Comparison of ENCODE assay signal across 25 cellular contexts in the genomic region with DNA sequence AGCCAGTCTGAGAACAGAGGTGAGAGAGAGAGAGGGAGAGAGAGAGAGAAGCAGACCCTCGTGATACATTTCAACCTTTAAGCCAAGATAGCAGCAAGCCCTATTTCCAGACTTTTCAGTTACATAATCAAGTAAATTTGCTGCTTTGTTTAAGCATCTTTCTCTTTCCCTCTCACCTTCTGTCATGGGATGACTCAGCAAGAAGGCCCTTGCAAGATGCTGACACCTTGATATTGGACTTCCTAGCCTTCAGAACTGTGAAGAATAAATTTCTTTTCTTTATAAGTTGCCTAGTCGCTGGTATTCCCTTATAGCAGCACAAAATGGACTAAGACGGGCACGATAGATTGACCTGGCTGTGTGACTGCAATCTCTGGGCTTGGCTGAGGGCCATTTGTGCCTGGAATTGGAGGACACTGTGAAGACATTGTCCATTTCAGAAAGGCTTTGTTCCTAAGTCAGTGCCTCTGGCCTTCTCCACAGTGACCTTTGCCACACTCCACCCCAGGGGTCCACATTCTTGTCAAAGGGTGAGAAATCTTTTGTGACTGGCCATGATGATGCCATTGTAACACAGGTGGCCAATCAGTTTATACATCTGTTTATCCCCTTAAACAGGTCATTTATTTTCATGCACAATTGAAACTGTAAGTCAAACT. TPM values are rescaled to one million over a fixed set of nuclear protein-coding genes. Genes with fewer than 3 reads are reported as not detected.
DNase-seq lines count a peak whose midpoint lies in the region; ATAC-seq and TF ChIP-seq lines count a peak whose summit lies in the region.
"Had no signal": no experiment of that assay in that cellular context is flagged by ENCODE, and none has a peak within 500 bp of the region (broad histone marks: within the 10 kb centered on the region; RNA-seq: fewer than 3 reads in every experiment).

No MANE protein-coding gene starts in this region.

- no peak for TF ChIP-seq CTCF in Loucy (conservative IDR thresholded peaks at IDR 0.05; ENCODE audit: low read length)
- TF ChIP-seq CTCF in SU-DHL-6 (IDR thresholded peaks at IDR 0.05; ENCODE audit: insufficient read depth, low read length, poor library complexity, severe bottlenecking): no peak
- TF ChIP-seq CTCF in lung (IDR thresholded peaks at IDR 0.05; ENCODE audit: control extremely low read depth, extremely low read depth): no peak
- TF ChIP-seq CTCF in type B pancreatic cell (conservative IDR thresholded peaks at IDR 0.05): no peak

- H3K4me1 ChIP-seq in Loucy (ENCODE audit: insufficient read depth, low read length, poor library complexity, severe bottlenecking) (no peaks in the 10 kb centered on the region), lung (ENCODE audit: control insufficient read depth in 2 of 2, insufficient read depth in 2 of 2, low read length in 2 of 2) (no peaks in the 10 kb centered on the region)
- H3K4me1 ChIP-seq: body of pancreas, left lung, pancreas, uterus had no signal

- H3K9me3 ChIP-seq in Loucy (ENCODE audit: insufficient read depth, low read depth, low read length) (no peaks in the 10 kb centered on the region), SU-DHL-6 (ENCODE audit: insufficient read depth, low read length) (no peaks in the 10 kb centered on the region), lung (ENCODE audit: control insufficient read depth in 2 of 2, insufficient read depth in 1 of 2, low read length in 1 of 2) (no peaks in the 10 kb centered on the region)
- H3K9me3 ChIP-seq: body of pancreas, gastrocnemius medialis, left lung, pancreas, uterus had no signal

- peaks cover 4% of the 10 kb centered on the region for H3K27me3 Mint-ChIP-seq in type B pancreatic cell

- no peaks in the 10 kb centered on the region for H3K36me3 Mint-ChIP-seq in type B pancreatic cell
- H3K36me3 Mint-ChIP-seq: mesothelial cell of epicardium; naive thymus-derived CD8-positive, alpha-beta T cell had no signal

- no peak overlapping the region for H3K4me3 ChIP-seq in Loucy (ENCODE audit: low read length, poor library complexity, severe bottlenecking)
- H3K4me3 ChIP-seq in SU-DHL-6 (ENCODE audit: insufficient read depth, low read length, poor library complexity, severe bottlenecking): no peak overlapping the region
- H3K4me3 ChIP-seq in lung: no peak overlapping the region
- H3K4me3 ChIP-seq: body of pancreas, gastrocnemius medialis, GM23248, left lung, pancreas, uterus had no signal

- no peak overlapping the region for H3K27ac Mint-ChIP-seq in type B pancreatic cell
- H3K27ac Mint-ChIP-seq: activated CD4-positive, alpha-beta memory T cell treated with anti-CD3 and anti-CD28 coated beads, Interleukin-2, amount 10 ng/mL, durations not matched to agents 7 days and 5 days; mesothelial cell of epicardium; T-cell had no signal

- H3K4me3 Mint-ChIP-seq in type B pancreatic cell: no peak overlapping the region
- H3K4me3 Mint-ChIP-seq: activated CD4-positive, alpha-beta memory T cell treated with anti-CD3 and anti-CD28 coated beads, Interleukin-2, amount 10 ng/mL, durations not matched to agents 7 days and 5 days; mesothelial cell of epicardium; naive thymus-derived CD8-positive, alpha-beta T cell; T-cell had no signal

- no peak overlapping the region for H3K4me2 ChIP-seq in Loucy (ENCODE audit: low read depth, low read length, poor library complexity, severe bottlenecking)
- no peak overlapping the region for H3K4me2 ChIP-seq in SU-DHL-6 (ENCODE audit: low read depth, low read length, poor library complexity, severe bottlenecking)

- H3K27ac ChIP-seq in SU-DHL-6 (ENCODE audit: low read depth, low read length): no peak overlapping the region
- no peak overlapping the region for H3K27ac ChIP-seq in lung (ENCODE audit: low read depth in 1 of 2, low read length in 1 of 2)
- H3K27ac ChIP-seq: body of pancreas, gastrocnemius medialis, GM23248, left lung, pancreas, uterus had no signal

- peak overlapping the region; percentile 42 for H2AFZ ChIP-seq in Loucy (ENCODE audit: low read length)
- peak overlapping the region; percentile 48 for H2AFZ ChIP-seq in SU-DHL-6 (ENCODE audit: low read depth, low read length, severe bottlenecking)
- H2AFZ ChIP-seq: GM23248 had no signal

- H3K9ac ChIP-seq in Loucy (ENCODE audit: low read depth, low read length, poor library complexity, severe bottlenecking) (no peak overlapping the region), SU-DHL-6 (ENCODE audit: low read length) (no peak overlapping the region)
- H3K9ac ChIP-seq: GM23248 had no signal

- no peaks in the 10 kb centered on the region for H3K9me3 Mint-ChIP-seq in type B pancreatic cell
- H3K9me3 Mint-ChIP-seq: activated CD4-positive, alpha-beta memory T cell treated with anti-CD3 and anti-CD28 coated beads, Interleukin-2, amount 10 ng/mL, durations not matched to agents 7 days and 5 days; mesothelial cell of epicardium; naive thymus-derived CD8-positive, alpha-beta T cell; T-cell had no signal

- no peaks in the 10 kb centered on the region for H3K36me3 ChIP-seq in Loucy (ENCODE audit: insufficient read depth, low read length)
- H3K36me3 ChIP-seq in SU-DHL-6 (ENCODE audit: low read length): no peaks in the 10 kb centered on the region
- peaks cover 0 to 1% of the 10 kb centered on the region in 2 donors for H3K36me3 ChIP-seq in lung (ENCODE audit: control insufficient read depth in 2 of 2, insufficient read depth in 2 of 2, low read length in 2 of 2)
- H3K36me3 ChIP-seq: gastrocnemius medialis, left lung, pancreas, uterus had no signal

- H3K79me2 ChIP-seq in Loucy (ENCODE audit: insufficient read depth, low read length) (no peaks in the 10 kb centered on the region), SU-DHL-6 (ENCODE audit: insufficient read depth, low read length) (no peaks in the 10 kb centered on the region)

- WGBS in lung, 2 donors: 90 to 93% methylated on average over 4 of the region's 4 CpGs

- H4K20me1 ChIP-seq in Loucy (ENCODE audit: insufficient read depth, low read length, poor library complexity, severe bottlenecking): no peaks in the 10 kb centered on the region
- H4K20me1 ChIP-seq in SU-DHL-6 (ENCODE audit: low read depth, low read length): no peaks in the 10 kb centered on the region

- peaks cover 10% of the 10 kb centered on the region for H3K4me1 Mint-ChIP-seq in type B pancreatic cell (ENCODE audit: unreplicated experiment)
- H3K4me1 Mint-ChIP-seq: mesothelial cell of epicardium; naive thymus-derived CD8-positive, alpha-beta T cell; T-cell had no signal

- no peaks in the 10 kb centered on the region for H3K9me2 ChIP-seq in Loucy (replicated peaks; ENCODE audit: low read depth, low read length)
- H3K9me2 ChIP-seq in SU-DHL-6 (replicated peaks; ENCODE audit: insufficient read depth, low read length): no peaks in the 10 kb centered on the region

- no peaks in the 10 kb centered on the region for H3K27me3 ChIP-seq in Loucy (ENCODE audit: insufficient read depth, low read length, poor library complexity, severe bottlenecking)
- H3K27me3 ChIP-seq in SU-DHL-6 (ENCODE audit: low read length): no peaks in the 10 kb centered on the region
- no peaks in the 10 kb centered on the region for H3K27me3 ChIP-seq in lung (ENCODE audit: control insufficient read depth, insufficient read depth)
- H3K27me3 ChIP-seq: gastrocnemius medialis, pancreas, uterus had no signal

- H3F3A ChIP-seq in Loucy (ENCODE audit: low read depth) (no peaks in the 10 kb centered on the region), SU-DHL-6 (ENCODE audit: insufficient read depth) (no peaks in the 10 kb centered on the region)

- DNase-seq in ELF-1 (ENCODE audit: low read depth, low spot score): peak; percentile 75
- DNase-seq in lung (ENCODE audit: low spot score): peak; percentile 16
- DNase-seq in AG08396 (ENCODE audit: low spot score): no peak
- DNase-seq in type B pancreatic cell (ENCODE audit: extremely low spot score, unreplicated experiment): no peak
- DNase-seq in C1 segment of cervical spinal cord (lab: John Stamatoyannopoulos, UW): no peak
- DNase-seq: activated CD4-positive, alpha-beta memory T cell treated with anti-CD3 and anti-CD28 coated beads, Interleukin-2, amount 10 ng/mL, durations not matched to agents 7 days and 5 days; activated effector memory CD4-positive, alpha-beta T cell treated with anti-CD3 and anti-CD28 coated beads, Interleukin-2, amount 50 U/mL, for 16 hours; body of pancreas; gastrocnemius medialis; GM23248; hippocampal formation; left lung; naive thymus-derived CD8-positive, alpha-beta T cell; NCI-H1048; NCI-H2081; pancreas; stimulated activated CD4-positive, alpha-beta T cell treated with anti-CD3 and anti-CD28 coated beads, Interleukin-4, amount 100 ng/mL, for 4 hours; stimulated activated naive CD4-positive, alpha-beta T cell; T-cell; uterus had no signal

- no peak for ATAC-seq in lung (ENCODE audit: insufficient read depth, low FRiP score)
- no peak for ATAC-seq in GM21381 (IDR thresholded peaks at IDR 0.05; ENCODE audit: unreplicated experiment)
- ATAC-seq: activated CD4-positive, CD25-positive, alpha-beta regulatory T cell treated with anti-CD3 and anti-CD28 coated beads, Interleukin-2, amount 50 U/mL, for 24 hours; body of pancreas; left lung; naive thymus-derived CD8-positive, alpha-beta T cell; pancreas; T-cell had no signal

RNA-seq across cellular contexts. Expression of gene ITSN2, which starts 51.3 kb away (rescaled TPM):
- total RNA-seq in lung: 10 to 100 TPM; 66.9 to 77.2 TPM
- polyA plus RNA-seq in lung: 10 to 100 TPM; 34.3 to 42.1 TPM
- total RNA-seq in type B pancreatic cell (ENCODE audit: low replicate concordance): 18.9 and 24.8 TPM in 2 replicates

Comparison
In these comparisons a context has a peak if more than half of its experiments do, and no peak if none do; other contexts are left out.
1. DNase-seq: peak in ELF-1 (single experiment) and lung (single experiment); none in AG08396 (single experiment), type B pancreatic cell (single experiment) and C1 segment of cervical spinal cord (0 of 14).